ENCODE assay signal across 8 cellular contexts in genomic region chr13:31945202-31945978, GRCh38.
A peak's percentile ranks its signal among the peaks of the same experiment; 100 is the strongest.
DNase-seq lines count a peak whose midpoint lies in the region; ATAC-seq and TF ChIP-seq lines count a peak whose summit lies in the region.

No MANE protein-coding gene starts in this region.

- intact Hi-C loops in Right ventricle myocardium superior (cut with DNase I), result no loop called here

- H3K27ac ChIP-seq in BLaER1 treated with 17β-estradiol and CSF1 and Interleukin-3, amounts not matched to agents 10 nM and 100 nM, result peak overlapping the region in 2 of 11 experiments; percentile 40 to 60; a peak in 3 of 22 replicates
- peak overlapping the region; percentile 43; the same call in 1 of the 2 replicates for H3K27ac ChIP-seq in SK-N-MC

- H3K36me3 Mint-ChIP-seq in activated naive CD4-positive, alpha-beta T cell treated with anti-CD3 and anti-CD28 coated beads, Interleukin-2, amount 50 U/mL, for 72 hours, result no peaks in the 10 kb centered on the region

- H3K36me3 ChIP-seq in BLaER1 treated with 17β-estradiol and CSF1 and Interleukin-3, amounts not matched to agents 10 nM and 100 nM, result no peaks in the 10 kb centered on the region
- H3K36me3 ChIP-seq in SK-N-MC (ENCODE audit: insufficient read depth, low read length), result no peaks in the 10 kb centered on the region
- H3K36me3 ChIP-seq in skeletal muscle satellite cell (ENCODE audit: insufficient read depth, low read length), result no peaks in the 10 kb centered on the region

- in situ Hi-C loops in GM13976 (cut with MboI; ENCODE audit: low sequenced_read_pairs, unreplicated experiment), result no loop called here

- no peak for TF ChIP-seq CTCF in GM13976 (IDR thresholded peaks at IDR 0.05; ENCODE audit: borderline replicate concordance, control extremely low read depth, extremely low read depth, insufficient read depth, missing control alignments)

- DNase-seq in MV-4-11 (lab: John Stamatoyannopoulos, UW), result peak; percentile 52
- DNase-seq in SK-N-MC (ENCODE audit: low read depth, low spot score), result no peak
- DNase-seq in Right ventricle myocardium superior, result peak; percentile 81
- no peak for DNase-seq in activated naive CD4-positive, alpha-beta T cell treated with anti-CD3 and anti-CD28 coated beads, Interleukin-2, amount 50 U/mL, for 72 hours (ENCODE audit: low spot score in 2 of 2)
- DNase-seq in stimulated activated CD4-positive, alpha-beta T cell treated with anti-CD3 and anti-CD28 coated beads, Interleukin-4, amount 100 ng/mL, for 24 hours, result no peak
- no peak for DNase-seq in GM13976 (ENCODE audit: low spot score)

- no peak overlapping the region for H3K27ac Mint-ChIP-seq in activated naive CD4-positive, alpha-beta T cell treated with anti-CD3 and anti-CD28 coated beads, Interleukin-2, amount 50 U/mL, for 72 hours

- H3K9me3 Mint-ChIP-seq in activated naive CD4-positive, alpha-beta T cell treated with anti-CD3 and anti-CD28 coated beads, Interleukin-2, amount 50 U/mL, for 72 hours, result no peaks in the 10 kb centered on the region

- peak; percentile 87 for ATAC-seq in Right ventricle myocardium superior (ENCODE audit: poor library complexity)
- no peak for ATAC-seq in activated naive CD4-positive, alpha-beta T cell treated with anti-CD3 and anti-CD28 coated beads, Interleukin-2, amount 50 U/mL, for 72 hours

- no peaks in the 10 kb centered on the region for H3K27me3 ChIP-seq in BLaER1 treated with 17β-estradiol and CSF1 and Interleukin-3, amounts not matched to agents 10 nM and 100 nM
- no peaks in the 10 kb centered on the region for H3K27me3 ChIP-seq in skeletal muscle satellite cell (ENCODE audit: control insufficient read depth, insufficient read depth, low read length)

- H3K9me3 ChIP-seq in BLaER1 treated with 17β-estradiol and CSF1 and Interleukin-3, amounts not matched to agents 10 nM and 100 nM (replicated peaks in 1 of 11), result no peaks in the 10 kb centered on the region
- H3K9me3 ChIP-seq in SK-N-MC (ENCODE audit: low read depth, low read length), result no peaks in the 10 kb centered on the region
- H3K9me3 ChIP-seq in skeletal muscle satellite cell (replicated peaks; ENCODE audit: low read length), result no peaks in the 10 kb centered on the region

- peaks cover 0 to 63% (median 8%) of the 10 kb centered on the region in 10 experiments; a peak in 16 of 20 replicates for H3K4me1 ChIP-seq in BLaER1 treated with 17β-estradiol and CSF1 and Interleukin-3, amounts not matched to agents 10 nM and 100 nM
- H3K4me1 ChIP-seq in skeletal muscle satellite cell (ENCODE audit: control insufficient read depth, insufficient read depth, low read length), result peaks cover 33% of the 10 kb centered on the region

- no peaks in the 10 kb centered on the region for H4K20me1 ChIP-seq in BLaER1 treated with 17β-estradiol and CSF1 and Interleukin-3, amounts not matched to agents 10 nM and 100 nM

- H3K4me3 ChIP-seq in BLaER1 treated with 17β-estradiol and CSF1 and Interleukin-3, amounts not matched to agents 10 nM and 100 nM, result no peak overlapping the region
- H3K4me3 ChIP-seq in SK-N-MC (no peak overlapping the region), skeletal muscle satellite cell (ENCODE audit: low read length) (peak overlapping the region; percentile 61)

- H3K4me2 ChIP-seq in BLaER1 treated with 17β-estradiol and CSF1 and Interleukin-3, amounts not matched to agents 10 nM and 100 nM, result peak overlapping the region in 10 of 11 experiments; percentile 7 to 80 (median 38); a peak in 13 of 22 replicates
- peak overlapping the region; percentile 75 for H3K4me2 ChIP-seq in skeletal muscle satellite cell (ENCODE audit: low read length)

- H3K9ac ChIP-seq in BLaER1 treated with 17β-estradiol and CSF1 and Interleukin-3, amounts not matched to agents 10 nM and 100 nM, result peak overlapping the region in 1 of 11 experiments; percentile 23; a peak in 1 of 22 replicates
- no peak overlapping the region for H3K9ac ChIP-seq in SK-N-MC (ENCODE audit: insufficient read length)
- peak overlapping the region; percentile 64 for H3K9ac ChIP-seq in skeletal muscle satellite cell (ENCODE audit: low read depth, low read length)

Comparison
In these comparisons a context has a peak if more than half of its experiments do, and no peak if none do; other contexts are left out.
1. DNase-seq: peak in MV-4-11 (single experiment) and Right ventricle myocardium superior (single experiment); none in SK-N-MC (single experiment), activated naive CD4-positive, alpha-beta T cell treated with anti-CD3 and anti-CD28 coated beads, Interleukin-2, amount 50 U/mL, for 72 hours (0 of 2), stimulated activated CD4-positive, alpha-beta T cell treated with anti-CD3 and anti-CD28 coated beads, Interleukin-4, amount 100 ng/mL, for 24 hours (single experiment) and GM13976 (single experiment).